In genomic region chr19:1410136-1410786, GRCh38 we compare ENCODE assay signal across 8 cellular contexts. TPM values are rescaled to one million over a fixed set of nuclear protein-coding genes. Genes with fewer than 3 reads are reported as not detected.
DNase-seq lines count a peak whose midpoint lies in the region; TF ChIP-seq lines count a peak whose summit lies in the region.

No MANE protein-coding gene starts in this region.

- no peaks in the 10 kb centered on the region for H3K9me3 ChIP-seq in mucosa of stomach (ENCODE audit: control insufficient read depth, low read length)

- in situ Hi-C loops in astrocyte of the cerebellum (cut with HindIII; ENCODE audit: low sequenced_read_pairs): loop anchor here (5.0 kb wide), 2 partner anchors 88 to 128 kb away; no protein-coding TSS in a partner anchor

- peaks cover 71% of the 10 kb centered on the region for H3K79me2 ChIP-seq in ACC112 (ENCODE audit: control insufficient read depth, insufficient read depth, low read length, unreplicated experiment)

- no peak for DNase-seq in HL-60 (ENCODE audit: low read depth in 1 of 2, low spot score in 1 of 2)
- no peak for DNase-seq in astrocyte of the cerebellum (ENCODE audit: low read depth)
- no peak for DNase-seq in ureter (ENCODE audit: low spot score)
- DNase-seq in NCI-H2227 (lab: John Stamatoyannopoulos, UW; ENCODE audit: unreplicated experiment): no peak
- no peak for DNase-seq in GM10266 (ENCODE audit: extremely low spot score)
- DNase-seq in NCI-H446 treated with DMSO at 0.1 percent for 48 hours (lab: John Stamatoyannopoulos, UW): no peak

- H3K4me1 ChIP-seq in ACC112 (ENCODE audit: control insufficient read depth, insufficient read depth, low read length, unreplicated experiment): peaks cover 33% of the 10 kb centered on the region
- peaks cover 44% of the 10 kb centered on the region for H3K4me1 ChIP-seq in mucosa of stomach (ENCODE audit: control insufficient read depth, insufficient read depth, low read length)

- no peaks in the 10 kb centered on the region for H3K27me3 ChIP-seq in ACC112 (ENCODE audit: insufficient read depth, low read length)
- H3K27me3 ChIP-seq in HL-60 (ENCODE audit: insufficient read depth, poor library complexity, severe bottlenecking): no peaks in the 10 kb centered on the region
- H3K27me3 ChIP-seq in mucosa of stomach (ENCODE audit: control insufficient read depth, insufficient read depth, low read length): no peaks in the 10 kb centered on the region

- H2AFZ ChIP-seq in ACC112 (ENCODE audit: low read length, unreplicated experiment): no peak overlapping the region

- H3K4me3 ChIP-seq in ACC112 (ENCODE audit: low read depth, low read length) (peak overlapping the region; percentile 96; the same call in 1 of the 2 replicates), HL-60 (replicated peaks; ENCODE audit: insufficient read depth, low read length) (peak overlapping the region; percentile 82), astrocyte of the cerebellum (ENCODE audit: low read depth, low read length) (peak overlapping the region; percentile 91), mucosa of stomach (ENCODE audit: low read length) (no peak overlapping the region)

- TF ChIP-seq CTCF in HL-60 (IDR thresholded peaks at IDR 0.05; ENCODE audit: insufficient read depth, low read length): no peak
- TF ChIP-seq CTCF in astrocyte of the cerebellum (IDR thresholded peaks at IDR 0.05; ENCODE audit: low read depth, low read length, missing control alignments): no peak
- TF ChIP-seq CTCF in GM10266 (IDR thresholded peaks at IDR 0.05; ENCODE audit: control insufficient read depth, insufficient read depth, low read depth, missing control alignments): no peak

- H3K36me3 ChIP-seq in ACC112 (ENCODE audit: insufficient read depth, low read length): no peaks in the 10 kb centered on the region
- H3K36me3 ChIP-seq in mucosa of stomach (ENCODE audit: control insufficient read depth, insufficient read depth, low read length): no peaks in the 10 kb centered on the region

- H3K9ac ChIP-seq in mucosa of stomach (ENCODE audit: low read length): peak overlapping the region; percentile 34

- no peak overlapping the region for H3K27ac ChIP-seq in ACC112 (ENCODE audit: low read depth, low read length)
- peak overlapping the region; percentile 97 for H3K27ac ChIP-seq in HL-60 (replicated peaks)

RNA-seq across cellular contexts. Expression of gene DAZAP1, which starts 2.9 kb away (rescaled TPM):
- total RNA-seq in ureter: 137 TPM

RNA-seq across cellular contexts. Expression of gene GAMT, which starts 8.9 kb away (rescaled TPM):
- 9.3 TPM for total RNA-seq in ureter

RNA-seq across cellular contexts. Expression of gene NDUFS7, which starts 26.6 kb away (rescaled TPM):
- 93.5 TPM for total RNA-seq in ureter

RNA-seq across cellular contexts. Expression of gene RPS15, which starts 27.9 kb away (rescaled TPM):
- 1,085 TPM for total RNA-seq in ureter

RNA-seq across cellular contexts. Expression of gene APC2, which starts 39.7 kb away (rescaled TPM):
- 0.26 TPM for total RNA-seq in ureter
